Comparison of ENCODE assay signal across 19 cellular contexts in the genomic region with DNA sequence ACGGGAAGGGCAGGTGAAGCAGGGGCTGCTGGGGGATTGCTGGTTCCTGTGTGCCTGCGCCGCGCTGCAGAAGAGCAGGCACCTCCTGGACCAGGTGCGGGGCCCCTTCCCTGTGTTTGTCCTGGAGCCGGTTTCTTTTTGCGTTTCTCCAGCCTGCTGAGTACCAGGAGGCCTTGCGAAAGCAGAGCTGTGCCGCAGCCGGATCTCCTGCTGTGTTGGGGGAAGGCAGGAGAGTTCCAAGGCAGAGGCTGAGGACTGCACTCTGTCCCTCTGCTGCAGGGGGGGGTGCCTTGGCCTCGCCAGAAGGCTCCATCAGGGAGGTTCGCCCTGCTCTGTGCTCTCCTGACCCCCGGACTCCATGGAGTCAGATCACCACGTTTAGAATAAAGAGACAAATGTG. TPM values are rescaled to one million over a fixed set of nuclear protein-coding genes. Genes with fewer than 3 reads are reported as not detected.
DNase-seq lines count a peak whose midpoint lies in the region; ATAC-seq and TF ChIP-seq lines count a peak whose summit lies in the region.
"Had no signal": no experiment of that assay in that cellular context is flagged by ENCODE, and none has a peak within 500 bp of the region (broad histone marks: within the 10 kb centered on the region; RNA-seq: fewer than 3 reads in every experiment).

No MANE protein-coding gene starts in this region.

- H3K79me2 ChIP-seq in OCI-LY7 (ENCODE audit: insufficient read depth, low read depth, low read length) (peaks cover 25% of the 10 kb centered on the region), mammary epithelial cell (ENCODE audit: insufficient read depth, low read length) (peaks cover 80% of the 10 kb centered on the region)

- dilution Hi-C loops in mammary epithelial cell (cut with HindIII; ENCODE audit: low sequenced_read_pairs) = no loop called here

- no peaks in the 10 kb centered on the region for H3K9me3 ChIP-seq in OCI-LY7 (ENCODE audit: low read length)
- no peaks in the 10 kb centered on the region for H3K9me3 ChIP-seq in left ventricle myocardium inferior (replicated peaks)
- H3K9me3 ChIP-seq in spleen = no peaks in the 10 kb centered on the region
- no peaks in the 10 kb centered on the region for H3K9me3 ChIP-seq in mammary epithelial cell (replicated peaks; ENCODE audit: insufficient read depth, low read length)
- H3K9me3 ChIP-seq: testis had no signal

- peak overlapping the region; percentile 94; the same call in 1 of the 2 replicates for H3K4me2 ChIP-seq in OCI-LY7 (ENCODE audit: low read length)
- H3K4me2 ChIP-seq in mammary epithelial cell (ENCODE audit: insufficient read depth, low read depth, low read length) = no peak overlapping the region

- no peak overlapping the region for H3K9ac ChIP-seq in mammary epithelial cell (ENCODE audit: insufficient read depth, low read length)

- H3K27ac ChIP-seq in OCI-LY7 (ENCODE audit: low read depth, low read length, poor library complexity, severe bottlenecking) (no peak overlapping the region), left ventricle myocardium inferior (replicated peaks) (peak overlapping the region; percentile 89), spleen (peak overlapping the region in 5 of 8 donors; percentile 59 to 98 (median 95)), mammary epithelial cell (ENCODE audit: insufficient read depth, low read depth, low read length) (no peak overlapping the region)
- H3K27ac ChIP-seq: HL-60, testis had no signal

- TF ChIP-seq POLR2A in spleen (IDR thresholded peaks at IDR 0.05) = no peak

- H3K4me3 ChIP-seq in GM06990 (replicated peaks; ENCODE audit: low read depth, low read length) (no peak overlapping the region), OCI-LY7 (ENCODE audit: low read depth, low read length, poor library complexity, severe bottlenecking) (no peak overlapping the region), left ventricle myocardium inferior (no peak overlapping the region), spleen (peak overlapping the region in 3 of 8 donors; percentile 1 to 96 (median 17)), mammary epithelial cell (replicated peaks in 1 of 3; ENCODE audit: insufficient read depth in 1 of 3, low read depth in 2 of 3, low read length in 3 of 3) (no peak overlapping the region)
- H3K4me3 ChIP-seq: testis had no signal

- DNase-seq in GM06990 (ENCODE audit: extremely low read depth, insufficient read length) = peak; percentile 1
- DNase-seq in OCI-LY7 (ENCODE audit: low spot score) = no peak
- DNase-seq in left ventricle myocardium inferior = no peak
- peak; percentile 71 for DNase-seq in spleen
- DNase-seq in NCI-H2107 (lab: John Stamatoyannopoulos, UW) = no peak
- no peak for DNase-seq in mammary epithelial cell
- DNase-seq: activated CD4-positive, alpha-beta memory T cell treated with anti-CD3 and anti-CD28 coated beads, Interleukin-2, amount 10 ng/mL, durations not matched to agents 7 days and 5 days; activated naive CD4-positive, alpha-beta T cell treated with anti-CD3 and anti-CD28 coated beads for 36 hours; amygdala; COR-L47; dermis blood vessel endothelial cell; H7; NCI-H1436; NCI-H524 treated with DMSO at 0.1 percent for 48 hours; SW 1271; testis had no signal

- H3K36me3 ChIP-seq in GM06990 (ENCODE audit: control insufficient read depth, insufficient read depth, low read length) (peaks cover 34% of the 10 kb centered on the region), OCI-LY7 (ENCODE audit: insufficient read depth, low read length) (peaks cover 31% of the 10 kb centered on the region; the same call in 1 of the 2 replicates), left ventricle myocardium inferior (peaks cover 33% of the 10 kb centered on the region), spleen (peaks cover 0 to 54% (median 48%) of the 10 kb centered on the region in 6 donors), mammary epithelial cell (ENCODE audit: insufficient read depth, low read length) (no peaks in the 10 kb centered on the region)

- CTCF ChIA-PET in OCI-LY7 (lab: Charles Lee; ENCODE audit: unreplicated experiment) (no interaction called here), mammary epithelial cell (lab: Charles Lee; ENCODE audit: low non-redundant PET) (no interaction called here)

- ATAC-seq in HG03139 (IDR thresholded peaks at IDR 0.05; ENCODE audit: unreplicated experiment) = no peak
- ATAC-seq: activated CD4-positive, CD25-positive, alpha-beta regulatory T cell treated with anti-CD3 and anti-CD28 coated beads, Interleukin-2, amount 50 U/mL, for 24 hours had no signal

- TF ChIP-seq CTCF in GM06990 (IDR thresholded peaks at IDR 0.05; ENCODE audit: insufficient read depth, low read length, poor library complexity, severe bottlenecking) (no peak), OCI-LY7 (conservative IDR thresholded peaks at IDR 0.05; ENCODE audit: low read length) (no peak), left ventricle myocardium inferior (IDR thresholded peaks at IDR 0.05; ENCODE audit: borderline replicate concordance) (no peak), spleen (IDR thresholded peaks at IDR 0.05 in 8 of 11, conservative IDR thresholded peaks at IDR 0.05 in 3 of 11) (no peak), mammary epithelial cell (conservative IDR thresholded peaks at IDR 0.05 in 1 of 2, IDR thresholded peaks at IDR 0.05 in 1 of 2; ENCODE audit: extremely low read depth in 1 of 2, insufficient read depth in 1 of 2, low read depth in 1 of 2, low read length in 2 of 2) (no peak)

- H3K4me1 ChIP-seq in OCI-LY7 (ENCODE audit: insufficient read depth, low read length, poor library complexity, severe bottlenecking) = peaks cover 21% of the 10 kb centered on the region
- peaks cover 93% of the 10 kb centered on the region for H3K4me1 ChIP-seq in left ventricle myocardium inferior
- H3K4me1 ChIP-seq in spleen = peaks cover 23 to 64% (median 48%) of the 10 kb centered on the region in 6 donors
- peaks cover 22% of the 10 kb centered on the region for H3K4me1 ChIP-seq in mammary epithelial cell (ENCODE audit: insufficient read depth, low read length)

- H4K20me1 ChIP-seq in OCI-LY7 (ENCODE audit: insufficient read depth, low read length) (peaks cover 10% of the 10 kb centered on the region; the same call in 1 of the 2 replicates), mammary epithelial cell (ENCODE audit: insufficient read depth, low read length) (no peaks in the 10 kb centered on the region)

- no peak overlapping the region for H2AFZ ChIP-seq in OCI-LY7 (ENCODE audit: low read length)
- no peak overlapping the region for H2AFZ ChIP-seq in mammary epithelial cell (ENCODE audit: low read depth, low read length)

- intact Hi-C loops in OCI-LY7 (cut with micrococcal nuclease; ENCODE audit: unreplicated experiment) = loop anchor here (5.0 to 10.0 kb wide), 2 partner anchors 725 to 1187 kb away; partner anchors contain the start of genes HDAC4, HDLBP and SEPTIN2
- intact Hi-C loops in left ventricle myocardium inferior (cut with micrococcal nuclease) = no loop called here
- intact Hi-C loops in spleen (cut with DNase I; ENCODE audit: low total_unique reads) = no loop called here
- intact Hi-C loops in mammary epithelial cell (cut with micrococcal nuclease) = no loop called here

- H3K27me3 ChIP-seq in GM06990 (replicated peaks; ENCODE audit: control insufficient read depth, insufficient read depth, low read length) (no peaks in the 10 kb centered on the region), left ventricle myocardium inferior (ENCODE audit: low read depth) (no peaks in the 10 kb centered on the region), spleen (replicated peaks in 1 of 7) (no peaks in the 10 kb centered on the region), mammary epithelial cell (ENCODE audit: insufficient read depth, low read length) (no peaks in the 10 kb centered on the region)
- H3K27me3 ChIP-seq: testis had no signal

- POLR2A ChIA-PET in OCI-LY7 (lab: Charles Lee) = no interaction called here

- H3K9me2 ChIP-seq in OCI-LY7 (ENCODE audit: insufficient read depth, low read length) = no peaks in the 10 kb centered on the region

- WGBS in spleen, 5 donors = 71 to 83% (median 80%) methylated on average over 12 to 14 of the region's 14 CpGs
- WGBS in mammary epithelial cell (ENCODE audit: low coverage, missing lambda C conversion rate) = 69% methylated on average over 7 of the region's 14 CpGs

- no TSS peak for BruUV-seq in OCI-LY7 (replicated peaks; lab: Mats Ljungman, UMichigan)
- BruUV-seq in mammary epithelial cell (replicated peaks; lab: Mats Ljungman, UMichigan) = no TSS peak

- in situ Hi-C loops in mammary epithelial cell (cut with MboI; ENCODE audit: low sequenced_read_pairs in 2 of 2) = no loop called here

RNA-seq across cellular contexts. Expression of gene CAPN10, which starts 2.8 kb away (rescaled TPM):
- total RNA-seq in OCI-LY7 (2014; rRNA removed; shearing (Covaris generic)) = 54.1 and 78.1 TPM in 2 replicates
- total RNA-seq in OCI-LY7 (2022) (67.3 and 70.6 TPM in 2 replicates), left ventricle myocardium inferior (31.2 TPM), spleen (10 to 100 TPM; 43.0 to 82.6 (median 59.4) TPM), mammary epithelial cell (10 to 100 TPM; 16.0 to 27.7 TPM)
- polyA plus RNA-seq in spleen (10 to 100 TPM; 34.7 to 83.1 (median 66.1) TPM), mammary epithelial cell (8.9 TPM)
- 4.7 TPM for polyA minus RNA-seq in mammary epithelial cell

RNA-seq across cellular contexts. Expression of gene RNPEPL1, which starts 21.1 kb away (rescaled TPM):
- 22.7 and 41.9 TPM in 2 replicates for total RNA-seq in OCI-LY7 (2014; rRNA removed; shearing (Covaris generic))
- total RNA-seq in OCI-LY7 (2022) = 51.8 and 53.5 TPM in 2 replicates
- 80.1 TPM for total RNA-seq in left ventricle myocardium inferior
- 100 to 1,000 TPM in 2 of 7 donors, 10 to 100 TPM in 5; 57.2 to 116 (median 73.0) TPM for total RNA-seq in spleen
- polyA plus RNA-seq in spleen = 100 to 1,000 TPM in 2 of 3 donors, 10 to 100 TPM in 1; 79.8 to 165 (median 107) TPM
- 10 to 100 TPM; 12.5 to 40.6 TPM for total RNA-seq in mammary epithelial cell
- 12.8 TPM for polyA plus RNA-seq in mammary epithelial cell
- polyA minus RNA-seq in mammary epithelial cell = 42.5 TPM

RNA-seq across cellular contexts. Expression of gene DUSP28, which starts 29.2 kb away (rescaled TPM):
- total RNA-seq in OCI-LY7 (2014; rRNA removed; shearing (Covaris generic)) = 13.0 and 17.6 TPM in 2 replicates
- 15.8 and 16.7 TPM in 2 replicates for total RNA-seq in OCI-LY7 (2022)
- 19.3 TPM for total RNA-seq in left ventricle myocardium inferior
- 10 to 100 TPM in 1 of 7 donors, 1 to 10 TPM in 6; 5.9 to 13.6 (median 7.1) TPM for total RNA-seq in spleen
- 1 to 10 TPM; 6.5 to 9.0 (median 7.9) TPM for polyA plus RNA-seq in spleen
- total RNA-seq in mammary epithelial cell = 1 to 10 TPM; 2.8 to 3.2 TPM
- polyA plus RNA-seq in mammary epithelial cell = 2.6 TPM
- 0.62 TPM for polyA minus RNA-seq in mammary epithelial cell

RNA-seq across cellular contexts. Expression of gene ANKMY1, which starts 31.6 kb away (rescaled TPM):
- total RNA-seq in OCI-LY7 (2014; rRNA removed; shearing (Covaris generic)) = 24.7 and 30.6 TPM in 2 replicates
- 65.9 and 69.4 TPM in 2 replicates for total RNA-seq in OCI-LY7 (2022)
- 4.0 TPM for total RNA-seq in left ventricle myocardium inferior
- 10 to 100 TPM; 26.5 to 45.5 (median 30.1) TPM for total RNA-seq in spleen
- 10 to 100 TPM in 1 of 3 donors, 1 to 10 TPM in 2; 7.6 to 11.4 (median 8.1) TPM for polyA plus RNA-seq in spleen
- 10 to 100 TPM in 1 of 2 donors, 1 to 10 TPM in 1; 7.7 to 11.7 TPM for total RNA-seq in mammary epithelial cell
- 4.1 TPM for polyA plus RNA-seq in mammary epithelial cell
- polyA minus RNA-seq in mammary epithelial cell = 5.7 TPM

RNA-seq across cellular contexts. Expression of gene GPR35, which starts 35.9 kb away (rescaled TPM):
- total RNA-seq in OCI-LY7 (2014; rRNA removed; shearing (Covaris generic)) = 0.88 and 2.1 TPM in 2 replicates
- total RNA-seq in OCI-LY7 (2022) (1.4 and 2.4 TPM in 2 replicates), left ventricle myocardium inferior (1.3 TPM), spleen (10 to 100 TPM; 10.3 to 25.3 (median 18.7) TPM), mammary epithelial cell (under 1 TPM; 0.17 to 0.28 TPM)
- polyA plus RNA-seq in spleen (10 to 100 TPM in 2 of 3 donors, 1 to 10 TPM in 1; 7.4 to 19.1 (median 17.8) TPM), mammary epithelial cell (0.06 TPM)
- 2.1 TPM for polyA minus RNA-seq in mammary epithelial cell
- total RNA-seq: H7 had no signal

Comparison
In these comparisons a context has a peak if more than half of its experiments do, and no peak if none do; other contexts are left out.
1. DNase-seq: peak in GM06990 (single experiment) and spleen (single experiment); none in OCI-LY7 (single experiment), left ventricle myocardium inferior (single experiment), NCI-H2107 (single experiment) and mammary epithelial cell (single experiment).
2. H3K27ac ChIP-seq: peak in left ventricle myocardium inferior (single experiment) and spleen (5 of 8); none in OCI-LY7 (single experiment) and mammary epithelial cell (single experiment).